ENCODE assay signal across 16 cellular contexts in the genomic region with DNA sequence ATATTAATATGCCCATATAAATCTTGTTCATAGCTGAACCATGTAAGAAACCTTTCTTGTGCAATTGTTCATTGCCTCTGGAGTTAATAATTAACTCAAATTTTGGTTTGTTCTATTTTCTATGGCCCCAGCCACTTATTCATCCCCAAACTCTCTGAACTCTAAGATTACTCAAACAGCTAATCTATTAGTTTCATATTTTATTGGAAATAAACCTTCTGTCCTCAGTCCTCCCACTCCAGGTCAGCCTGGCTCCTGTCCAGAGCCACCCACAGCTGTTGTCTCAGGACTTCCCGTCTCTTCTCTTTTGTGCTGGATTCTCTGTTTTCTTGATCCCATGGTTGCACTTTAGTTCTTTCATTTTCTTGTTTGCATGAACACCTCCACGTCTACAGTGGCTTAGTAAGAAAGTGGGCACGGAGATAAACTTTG. TPM values are rescaled to one million over a fixed set of nuclear protein-coding genes. Genes with fewer than 3 reads are reported as not detected.
DNase-seq lines count a peak whose midpoint lies in the region; ATAC-seq and TF ChIP-seq lines count a peak whose summit lies in the region.
"Had no signal": no experiment of that assay in that cellular context is flagged by ENCODE, and none has a peak within 500 bp of the region (broad histone marks: within the 10 kb centered on the region; RNA-seq: fewer than 3 reads in every experiment).

No MANE protein-coding gene starts in this region.

- H3K4me2 ChIP-seq in hepatocyte: peak overlapping the region; percentile 26

- no peaks in the 10 kb centered on the region for H4K20me1 ChIP-seq in hepatocyte (ENCODE audit: insufficient read depth, poor library complexity, severe bottlenecking)

- H3K36me3 ChIP-seq in hepatocyte (replicated peaks; ENCODE audit: insufficient read depth, low read depth): no peaks in the 10 kb centered on the region
- H3K36me3 ChIP-seq in stomach: no peaks in the 10 kb centered on the region
- H3K36me3 ChIP-seq: gastroesophageal sphincter had no signal

- peaks cover 4% of the 10 kb centered on the region for H3K4me1 Mint-ChIP-seq in activated CD4-positive, alpha-beta T cell treated with anti-CD3 and anti-CD28 coated beads, Interleukin-2, amount 10 ng/mL, durations not matched to agents 24 days and 14 days
- peaks cover 7% of the 10 kb centered on the region for H3K4me1 Mint-ChIP-seq in stimulated activated naive CD8-positive, alpha-beta T cell treated with anti-CD3 and anti-CD28 coated beads, Interleukin-15, amount 100 ng/mL, for 72 hours

- H3K9me3 Mint-ChIP-seq in activated CD4-positive, alpha-beta T cell treated with anti-CD3 and anti-CD28 coated beads, Interleukin-2, amount 10 ng/mL, durations not matched to agents 24 days and 14 days: no peaks in the 10 kb centered on the region
- H3K9me3 Mint-ChIP-seq in stimulated activated naive CD8-positive, alpha-beta T cell treated with anti-CD3 and anti-CD28 coated beads, Interleukin-15, amount 100 ng/mL, for 72 hours: no peaks in the 10 kb centered on the region
- H3K9me3 Mint-ChIP-seq: CD14-positive monocyte; stimulated activated effector memory CD8-positive, alpha-beta T cell treated with anti-CD3 and anti-CD28 coated beads, Interleukin-12 subunit alpha, Interleukin-12 subunit beta, amount 100 ng/mL, for 72 hours had no signal

- H3K4me3 ChIP-seq in hepatocyte: no peak overlapping the region
- no peak overlapping the region for H3K4me3 ChIP-seq in stomach
- H3K4me3 ChIP-seq: gastroesophageal sphincter had no signal

- H3K27ac Mint-ChIP-seq in activated CD4-positive, alpha-beta T cell treated with anti-CD3 and anti-CD28 coated beads, Interleukin-2, amount 10 ng/mL, durations not matched to agents 24 days and 14 days: no peak overlapping the region
- H3K27ac Mint-ChIP-seq in stimulated activated naive CD8-positive, alpha-beta T cell treated with anti-CD3 and anti-CD28 coated beads, Interleukin-15, amount 100 ng/mL, for 72 hours: no peak overlapping the region
- H3K27ac Mint-ChIP-seq: CD14-positive monocyte; stimulated activated effector memory CD8-positive, alpha-beta T cell treated with anti-CD3 and anti-CD28 coated beads, Interleukin-12 subunit alpha, Interleukin-12 subunit beta, amount 100 ng/mL, for 72 hours had no signal

- TF ChIP-seq POLR2A in stomach (IDR thresholded peaks at IDR 0.05): no peak

- no peaks in the 10 kb centered on the region for H3K79me2 ChIP-seq in hepatocyte

- 55% methylated on average over 3 of the region's 3 CpGs for WGBS in hepatocyte (ENCODE audit: low lambda C conversion rate, missing lambda C conversion rate)
- WGBS in stomach, 5 donors: 24 to 50% (median 28%) methylated on average over 3 of the region's 3 CpGs

- no peak for TF ChIP-seq EP300 in stomach (IDR thresholded peaks at IDR 0.05)

- peak; percentile 17 for ATAC-seq in HG02798 (IDR thresholded peaks at IDR 0.05; ENCODE audit: poor library complexity, unreplicated experiment)
- ATAC-seq in stimulated activated naive CD8-positive, alpha-beta T cell treated with anti-CD3 and anti-CD28 coated beads, Interleukin-15, amount 100 ng/mL, for 72 hours: no peak
- ATAC-seq: gastroesophageal sphincter; stimulated activated effector memory CD8-positive, alpha-beta T cell treated with anti-CD3 and anti-CD28 coated beads, Interleukin-12 subunit alpha, Interleukin-12 subunit beta, amount 100 ng/mL, for 72 hours had no signal

- H3K9me3 ChIP-seq in hepatocyte (ENCODE audit: low read depth): no peaks in the 10 kb centered on the region
- no peaks in the 10 kb centered on the region for H3K9me3 ChIP-seq in stomach
- H3K9me3 ChIP-seq: gastroesophageal sphincter had no signal

- intact Hi-C loops in activated CD4-positive, alpha-beta T cell treated with anti-CD3 and anti-CD28 coated beads, Interleukin-2, amount 10 ng/mL, durations not matched to agents 24 days and 14 days (cut with micrococcal nuclease): no loop called here
- intact Hi-C loops in stomach (cut with DNase I; ENCODE audit: low total_unique reads): no loop called here

- H3K27ac ChIP-seq in hepatocyte (no peak overlapping the region), stomach (peak overlapping the region in 3 of 5 donors; percentile 46 to 56 (median 51))
- H3K27ac ChIP-seq: gastroesophageal sphincter had no signal

- H3K9me2 ChIP-seq in hepatocyte (replicated peaks; ENCODE audit: insufficient read depth): no peaks in the 10 kb centered on the region

- H3K27me3 ChIP-seq in hepatocyte (no peaks in the 10 kb centered on the region), stomach (no peaks in the 10 kb centered on the region)
- H3K27me3 ChIP-seq: gastroesophageal sphincter had no signal

- peaks cover 26% of the 10 kb centered on the region for H3K27me3 Mint-ChIP-seq in activated CD4-positive, alpha-beta T cell treated with anti-CD3 and anti-CD28 coated beads, Interleukin-2, amount 10 ng/mL, durations not matched to agents 24 days and 14 days
- H3K27me3 Mint-ChIP-seq in stimulated activated naive CD8-positive, alpha-beta T cell treated with anti-CD3 and anti-CD28 coated beads, Interleukin-15, amount 100 ng/mL, for 72 hours: no peaks in the 10 kb centered on the region

- no peak for TF ChIP-seq CTCF in hepatocyte (IDR thresholded peaks at IDR 0.05; ENCODE audit: poor library complexity)
- no peak for TF ChIP-seq CTCF in stomach (IDR thresholded peaks at IDR 0.05)

- H3K4me3 Mint-ChIP-seq in activated CD4-positive, alpha-beta T cell treated with anti-CD3 and anti-CD28 coated beads, Interleukin-2, amount 10 ng/mL, durations not matched to agents 24 days and 14 days: no peak overlapping the region
- no peak overlapping the region for H3K4me3 Mint-ChIP-seq in stimulated activated naive CD8-positive, alpha-beta T cell treated with anti-CD3 and anti-CD28 coated beads, Interleukin-15, amount 100 ng/mL, for 72 hours
- H3K4me3 Mint-ChIP-seq: CD14-positive monocyte; stimulated activated effector memory CD8-positive, alpha-beta T cell treated with anti-CD3 and anti-CD28 coated beads, Interleukin-12 subunit alpha, Interleukin-12 subunit beta, amount 100 ng/mL, for 72 hours had no signal

- H2AFZ ChIP-seq in hepatocyte: no peak overlapping the region

- DNase-seq in activated CD4-positive, alpha-beta T cell treated with anti-CD3 and anti-CD28 coated beads, Interleukin-2, amount 10 ng/mL, durations not matched to agents 24 days and 14 days: peak; percentile 43
- DNase-seq in activated CD4-positive, alpha-beta T cell treated with anti-CD3 and anti-CD28 coated beads for 48 hours: no peak
- DNase-seq in hepatocyte (ENCODE audit: low spot score) (no peak), stomach (no peak), activated T-cell treated with anti-CD3 and anti-CD28 coated beads for 4 hours (no peak), NCI-H1092 (lab: John Stamatoyannopoulos, UW) (no peak)
- no peak for DNase-seq in stimulated activated naive CD8-positive, alpha-beta T cell treated with anti-CD3 and anti-CD28 coated beads, Interleukin-15, amount 100 ng/mL, for 72 hours
- DNase-seq: activated gamma-delta T cell, amygdala, NCI-H1694 treated with DMSO at 0.1 percent for 48 hours, NCI-H524 treated with DMSO at 0.1 percent for 48 hours, T-helper 1 cell had no signal

- H3K36me3 Mint-ChIP-seq in activated CD4-positive, alpha-beta T cell treated with anti-CD3 and anti-CD28 coated beads, Interleukin-2, amount 10 ng/mL, durations not matched to agents 24 days and 14 days (ENCODE audit: low read depth): no peaks in the 10 kb centered on the region
- H3K36me3 Mint-ChIP-seq: CD14-positive monocyte had no signal

- H3K4me1 ChIP-seq in hepatocyte (ENCODE audit: insufficient read depth): peaks cover 39% of the 10 kb centered on the region
- peaks cover 26 to 44% (median 35%) of the 10 kb centered on the region in 4 donors for H3K4me1 ChIP-seq in stomach

RNA-seq across cellular contexts. Expression of gene RNF103, which starts 4.4 kb away (rescaled TPM):
- total RNA-seq in activated CD4-positive, alpha-beta T cell treated with anti-CD3 and anti-CD28 coated beads, Interleukin-2, amount 10 ng/mL, durations not matched to agents 24 days and 14 days: 11.7 and 12.1 TPM in 2 replicates
- total RNA-seq in hepatocyte (57.0 and 59.4 TPM in 2 replicates), stomach (100 to 1,000 TPM in 1 of 5 donors, 10 to 100 TPM in 4; 20.5 to 132 (median 53.8) TPM)
- polyA plus RNA-seq in hepatocyte (35.3 and 39.5 TPM in 2 replicates), stomach (10 to 100 TPM in 1 of 3 donors, 1 to 10 TPM in 2; 7.8 to 14.7 (median 8.5) TPM)
